38 cellular contexts compared by ENCODE assay signal in genomic region chr7:57207836-57208235, GRCh38.
"Had no signal": no experiment of that assay in that cellular context is flagged by ENCODE, and none has a peak within 500 bp of the region (broad histone marks: within the 10 kb centered on the region; RNA-seq: fewer than 3 reads in every experiment).

No MANE protein-coding gene starts in this region.

- H3K4me1 Mint-ChIP-seq: activated CD4-positive, alpha-beta memory T cell treated with anti-CD3 and anti-CD28 coated beads, Interleukin-2, amount 10 ng/mL, durations not matched to agents 7 days and 5 days; activated CD4-positive, alpha-beta T cell treated with anti-CD3 and anti-CD28 coated beads for 36 hours; activated CD4-positive, alpha-beta T cell treated with anti-CD3 and anti-CD28 coated beads, Interleukin-2, amount 10 ng/mL, durations not matched to agents 7 days and 5 days; activated CD8-positive, alpha-beta memory T cell treated with anti-CD3 and anti-CD28 coated beads, Interleukin-2, amount 10 ng/mL, durations not matched to agents 7 days and 5 days; activated naive CD4-positive, alpha-beta T cell treated with anti-CD3 and anti-CD28 coated beads, Interleukin-2, amount 10 ng/mL, durations not matched to agents 7 days and 5 days; activated naive CD4-positive, alpha-beta T cell treated with anti-CD3 and anti-CD28 coated beads, Interleukin-2, amount 50 U/mL, for 24 hours; activated naive CD8-positive, alpha-beta T cell treated with anti-CD3 and anti-CD28 coated beads, Interleukin-2, amount 10 ng/mL, durations not matched to agents 7 days and 5 days; activated naive CD8-positive, alpha-beta T cell treated with anti-CD3 and anti-CD28 coated beads, Interleukin-2, amount 50 U/mL, for 24 hours; brain; central memory CD8-positive, alpha-beta T cell; WTC11 had no signal

- H3K27ac ChIP-seq: ascending aorta, cardiac muscle cell, WERI-Rb-1 had no signal

- H3K27ac Mint-ChIP-seq: activated CD4-positive, alpha-beta memory T cell treated with anti-CD3 and anti-CD28 coated beads, Interleukin-2, amount 10 ng/mL, durations not matched to agents 7 days and 5 days; activated CD4-positive, alpha-beta T cell treated with anti-CD3 and anti-CD28 coated beads for 36 hours; activated CD4-positive, alpha-beta T cell treated with anti-CD3 and anti-CD28 coated beads, Interleukin-2, amount 10 ng/mL, durations not matched to agents 7 days and 5 days; activated CD8-positive, alpha-beta memory T cell treated with anti-CD3 and anti-CD28 coated beads, Interleukin-2, amount 10 ng/mL, durations not matched to agents 7 days and 5 days; activated CD8-positive, alpha-beta T cell treated with anti-CD3 and anti-CD28 coated beads, Interleukin-2, amount 10 ng/mL, durations not matched to agents 7 days and 5 days; activated naive CD4-positive, alpha-beta T cell treated with anti-CD3 and anti-CD28 coated beads, Interleukin-2, amount 10 ng/mL, durations not matched to agents 7 days and 5 days; activated naive CD4-positive, alpha-beta T cell treated with anti-CD3 and anti-CD28 coated beads, Interleukin-2, amount 50 U/mL, for 24 hours; activated naive CD8-positive, alpha-beta T cell; activated naive CD8-positive, alpha-beta T cell treated with anti-CD3 and anti-CD28 coated beads, Interleukin-2, amount 10 ng/mL, durations not matched to agents 7 days and 5 days; activated naive CD8-positive, alpha-beta T cell treated with anti-CD3 and anti-CD28 coated beads, Interleukin-2, amount 50 U/mL, for 24 hours; activated T-cell treated with anti-CD3 and anti-CD28 coated beads, Interleukin-2, amount 50 U/mL, for 24 hours; activated T-helper 2 cell treated with anti-CD3 and anti-CD28 coated beads, Interferon-gamma antibody, Interleukin-2, Interleukin-4, amounts not matched to agents 10 μg/mL and 5 μg/mL and 100 μg/mL, durations not matched to agents 14 hours and 24 hours and 36 hours; brain; T-helper 1 cell treated with Interleukin-12 subunit alpha and Interleukin-12 subunit beta and Interleukin-4 antibody, amounts not matched to agents 30 μg/mL and 1 μg/mL, for 36 hours; T-helper 2 cell treated with Interferon-gamma antibody and Interleukin-4, amounts not matched to agents 5 μg/mL and 100 μg/mL, for 36 hours; WTC11 had no signal

- H3K4me3 Mint-ChIP-seq: activated CD4-positive, alpha-beta memory T cell treated with anti-CD3 and anti-CD28 coated beads, Interleukin-2, amount 10 ng/mL, durations not matched to agents 7 days and 5 days; activated CD4-positive, alpha-beta T cell treated with anti-CD3 and anti-CD28 coated beads for 36 hours; activated CD4-positive, alpha-beta T cell treated with anti-CD3 and anti-CD28 coated beads, Interleukin-2, amount 10 ng/mL, durations not matched to agents 7 days and 5 days; activated CD8-positive, alpha-beta memory T cell treated with anti-CD3 and anti-CD28 coated beads, Interleukin-2, amount 10 ng/mL, durations not matched to agents 7 days and 5 days; activated CD8-positive, alpha-beta T cell treated with anti-CD3 and anti-CD28 coated beads, Interleukin-2, amount 10 ng/mL, durations not matched to agents 7 days and 5 days; activated naive CD4-positive, alpha-beta T cell treated with anti-CD3 and anti-CD28 coated beads, Interleukin-2, amount 10 ng/mL, durations not matched to agents 7 days and 5 days; activated naive CD4-positive, alpha-beta T cell treated with anti-CD3 and anti-CD28 coated beads, Interleukin-2, amount 50 U/mL, for 24 hours; activated naive CD8-positive, alpha-beta T cell; activated naive CD8-positive, alpha-beta T cell treated with anti-CD3 and anti-CD28 coated beads, Interleukin-2, amount 10 ng/mL, durations not matched to agents 7 days and 5 days; activated naive CD8-positive, alpha-beta T cell treated with anti-CD3 and anti-CD28 coated beads, Interleukin-2, amount 50 U/mL, for 24 hours; activated T-cell treated with anti-CD3 and anti-CD28 coated beads, Interleukin-2, amount 50 U/mL, for 24 hours; brain; central memory CD8-positive, alpha-beta T cell; T-helper 1 cell treated with Interleukin-12 subunit alpha and Interleukin-12 subunit beta and Interleukin-4 antibody, amounts not matched to agents 30 μg/mL and 1 μg/mL, for 36 hours; T-helper 2 cell treated with Interferon-gamma antibody and Interleukin-4, amounts not matched to agents 5 μg/mL and 100 μg/mL, for 36 hours; WTC11 had no signal

- DNase-seq: activated CD4-positive, alpha-beta memory T cell treated with anti-CD3 and anti-CD28 coated beads, Interleukin-2, amount 10 ng/mL, durations not matched to agents 7 days and 5 days; activated CD4-positive, alpha-beta T cell treated with anti-CD3 and anti-CD28 coated beads for 1 hour; activated CD4-positive, alpha-beta T cell treated with anti-CD3 and anti-CD28 coated beads for 36 hours; activated CD4-positive, alpha-beta T cell treated with anti-CD3 and anti-CD28 coated beads for 48 hours; activated CD4-positive, alpha-beta T cell treated with anti-CD3 and anti-CD28 coated beads, Interleukin-2, amount 10 ng/mL, durations not matched to agents 7 days and 5 days; activated CD4-positive, alpha-beta T cell treated with anti-CD3 and anti-CD28 coated beads, Interleukin-2, amount 50 U/mL, for 48 hours; activated CD4-positive, CD25-positive, alpha-beta regulatory T cell; activated CD8-positive, alpha-beta memory T cell treated with anti-CD3 and anti-CD28 coated beads for 24 hours; activated CD8-positive, alpha-beta memory T cell treated with anti-CD3 and anti-CD28 coated beads, Interleukin-2, amount 10 ng/mL, durations not matched to agents 7 days and 5 days; activated CD8-positive, alpha-beta memory T cell treated with anti-CD3 and anti-CD28 coated beads, Interleukin-2, amount 50 U/mL, for 48 hours; activated CD8-positive, alpha-beta T cell treated with anti-CD3 and anti-CD28 coated beads, Interleukin-2, amount 10 ng/mL, durations not matched to agents 7 days and 5 days; activated effector memory CD4-positive, alpha-beta T cell treated with Interleukin-2 at 50 U/mL for 16 hours; activated gamma-delta T cell; activated naive CD4-positive, alpha-beta T cell treated with anti-CD3 and anti-CD28 coated beads, Interleukin-2, amount 10 ng/mL, durations not matched to agents 7 days and 5 days; activated naive CD4-positive, alpha-beta T cell treated with Interleukin-2 at 50 U/mL for 16 hours; activated naive CD8-positive, alpha-beta T cell treated with anti-CD3 and anti-CD28 coated beads, Interleukin-2, amount 10 ng/mL, durations not matched to agents 7 days and 5 days; activated naive CD8-positive, alpha-beta T cell treated with anti-CD3 and anti-CD28 coated beads, Interleukin-2, amount 50 U/mL, for 24 hours; activated T-cell treated with anti-CD3 and anti-CD28 coated beads, Interleukin-2, amount 50 U/mL, for 24 hours; activated T-cell treated with anti-CD3 and anti-CD28 coated beads, Interleukin-2, amount 50 U/mL, for 48 hours; amygdala; anterior cingulate cortex; caudate nucleus; cerebellar nuclear complex; T-helper 1 cell; T-helper 2 cell; T-helper 9 cell; WERI-Rb-1 had no signal

- H3K36me3 ChIP-seq: ascending aorta, cardiac muscle cell, WERI-Rb-1 had no signal

- ATAC-seq: activated CD4-positive, alpha-beta T cell treated with anti-CD3 and anti-CD28 coated beads for 36 hours; activated CD4-positive, CD25-positive, alpha-beta regulatory T cell treated with anti-CD3 and anti-CD28 coated beads, Interleukin-2, amount 50 U/mL, for 24 hours; activated CD8-positive, alpha-beta memory T cell treated with anti-CD3 and anti-CD28 coated beads, Interleukin-2, amount 10 ng/mL, durations not matched to agents 7 days and 5 days; activated CD8-positive, alpha-beta T cell treated with anti-CD3 and anti-CD28 coated beads, Interleukin-2, amount 10 ng/mL, durations not matched to agents 7 days and 5 days; activated naive CD8-positive, alpha-beta T cell treated with anti-CD3 and anti-CD28 coated beads, Interleukin-2, amount 50 U/mL, for 24 hours; WTC11 had no signal

- H3K27me3 ChIP-seq: ascending aorta, cardiac muscle cell had no signal

- H3K27me3 Mint-ChIP-seq: activated CD4-positive, alpha-beta memory T cell treated with anti-CD3 and anti-CD28 coated beads, Interleukin-2, amount 10 ng/mL, durations not matched to agents 7 days and 5 days; activated CD4-positive, alpha-beta T cell treated with anti-CD3 and anti-CD28 coated beads for 36 hours; activated CD4-positive, alpha-beta T cell treated with anti-CD3 and anti-CD28 coated beads, Interleukin-2, amount 10 ng/mL, durations not matched to agents 7 days and 5 days; activated CD8-positive, alpha-beta memory T cell treated with anti-CD3 and anti-CD28 coated beads, Interleukin-2, amount 10 ng/mL, durations not matched to agents 7 days and 5 days; activated naive CD4-positive, alpha-beta T cell treated with anti-CD3 and anti-CD28 coated beads, Interleukin-2, amount 10 ng/mL, durations not matched to agents 7 days and 5 days; activated naive CD8-positive, alpha-beta T cell; activated naive CD8-positive, alpha-beta T cell treated with anti-CD3 and anti-CD28 coated beads, Interleukin-2, amount 10 ng/mL, durations not matched to agents 7 days and 5 days; activated naive CD8-positive, alpha-beta T cell treated with anti-CD3 and anti-CD28 coated beads, Interleukin-2, amount 50 U/mL, for 24 hours; activated T-cell treated with anti-CD3 and anti-CD28 coated beads, Interleukin-2, amount 50 U/mL, for 24 hours; brain; central memory CD8-positive, alpha-beta T cell had no signal

- H3K4me3 ChIP-seq: ascending aorta, cardiac muscle cell had no signal

- H3K4me1 ChIP-seq: ascending aorta had no signal

- H3K36me3 Mint-ChIP-seq: activated CD8-positive, alpha-beta memory T cell treated with anti-CD3 and anti-CD28 coated beads, Interleukin-2, amount 10 ng/mL, durations not matched to agents 7 days and 5 days; activated naive CD4-positive, alpha-beta T cell treated with anti-CD3 and anti-CD28 coated beads, Interleukin-2, amount 10 ng/mL, durations not matched to agents 7 days and 5 days; activated naive CD8-positive, alpha-beta T cell; activated naive CD8-positive, alpha-beta T cell treated with anti-CD3 and anti-CD28 coated beads, Interleukin-2, amount 10 ng/mL, durations not matched to agents 7 days and 5 days; brain had no signal
